ENCODE assay signal across 15 cellular contexts in genomic region chr7:29040570-29040906, GRCh38.
"Had no signal": no experiment of that assay in that cellular context is flagged by ENCODE, and none has a peak within 500 bp of the region (broad histone marks: within the 10 kb centered on the region; RNA-seq: fewer than 3 reads in every experiment).

No MANE protein-coding gene starts in this region.

- H3K36me3 Mint-ChIP-seq: naive B cell; stimulated activated effector memory CD8-positive, alpha-beta T cell treated with anti-CD3 and anti-CD28 coated beads, Interleukin-12 subunit alpha, Interleukin-12 subunit beta, amount 100 ng/mL, for 72 hours had no signal

- H3K36me3 ChIP-seq: gastrocnemius medialis, left lung, transverse colon had no signal

- H3K9me3 ChIP-seq: gastrocnemius medialis, left lung, psoas muscle, transverse colon had no signal

- H3K27ac Mint-ChIP-seq: naive B cell; stimulated activated effector memory CD8-positive, alpha-beta T cell treated with anti-CD3 and anti-CD28 coated beads, Interleukin-12 subunit alpha, Interleukin-12 subunit beta, amount 100 ng/mL, for 72 hours had no signal

- ATAC-seq: esophagus mucosa; gastrocnemius medialis; psoas muscle; stimulated activated effector memory CD8-positive, alpha-beta T cell treated with anti-CD3 and anti-CD28 coated beads, Interleukin-12 subunit alpha, Interleukin-12 subunit beta, amount 100 ng/mL, for 72 hours had no signal

- H3K4me3 Mint-ChIP-seq: naive B cell; stimulated activated effector memory CD8-positive, alpha-beta T cell treated with anti-CD3 and anti-CD28 coated beads, Interleukin-12 subunit alpha, Interleukin-12 subunit beta, amount 100 ng/mL, for 72 hours had no signal

- H3K27ac ChIP-seq: dorsolateral prefrontal cortex, gastrocnemius medialis, left lung, psoas muscle, transverse colon had no signal

- DNase-seq: activated CD4-positive, alpha-beta T cell treated with anti-CD3 and anti-CD28 coated beads, Interleukin-2, amount 50 U/mL, for 4 hours; activated CD4-positive, CD25-positive, alpha-beta regulatory T cell treated with anti-CD3 and anti-CD28 coated beads, Interleukin-2, amount 50 U/mL, for 72 hours; activated naive CD4-positive, alpha-beta T cell treated with anti-CD3 and anti-CD28 coated beads, Interleukin-2, amount 50 U/mL, for 16 hours; activated T-cell treated with anti-CD3 and anti-CD28 coated beads, Interleukin-2, amount 50 U/mL, for 1 hour; dorsolateral prefrontal cortex; gastrocnemius medialis; left lung; naive B cell; occipital lobe; psoas muscle; transverse colon had no signal

- H3K27me3 ChIP-seq: gastrocnemius medialis, left lung, transverse colon had no signal

- H3K4me1 Mint-ChIP-seq: naive B cell had no signal

- H3K9me3 Mint-ChIP-seq: stimulated activated effector memory CD8-positive, alpha-beta T cell treated with anti-CD3 and anti-CD28 coated beads, Interleukin-12 subunit alpha, Interleukin-12 subunit beta, amount 100 ng/mL, for 72 hours had no signal

- H3K4me3 ChIP-seq: dorsolateral prefrontal cortex, gastrocnemius medialis, left lung, psoas muscle, skin epidermis, transverse colon had no signal

- H3K4me1 ChIP-seq: left lung had no signal

- FAIRE-seq: keratinocyte had no signal
